8 cellular contexts compared by ENCODE assay signal in the genomic region with DNA sequence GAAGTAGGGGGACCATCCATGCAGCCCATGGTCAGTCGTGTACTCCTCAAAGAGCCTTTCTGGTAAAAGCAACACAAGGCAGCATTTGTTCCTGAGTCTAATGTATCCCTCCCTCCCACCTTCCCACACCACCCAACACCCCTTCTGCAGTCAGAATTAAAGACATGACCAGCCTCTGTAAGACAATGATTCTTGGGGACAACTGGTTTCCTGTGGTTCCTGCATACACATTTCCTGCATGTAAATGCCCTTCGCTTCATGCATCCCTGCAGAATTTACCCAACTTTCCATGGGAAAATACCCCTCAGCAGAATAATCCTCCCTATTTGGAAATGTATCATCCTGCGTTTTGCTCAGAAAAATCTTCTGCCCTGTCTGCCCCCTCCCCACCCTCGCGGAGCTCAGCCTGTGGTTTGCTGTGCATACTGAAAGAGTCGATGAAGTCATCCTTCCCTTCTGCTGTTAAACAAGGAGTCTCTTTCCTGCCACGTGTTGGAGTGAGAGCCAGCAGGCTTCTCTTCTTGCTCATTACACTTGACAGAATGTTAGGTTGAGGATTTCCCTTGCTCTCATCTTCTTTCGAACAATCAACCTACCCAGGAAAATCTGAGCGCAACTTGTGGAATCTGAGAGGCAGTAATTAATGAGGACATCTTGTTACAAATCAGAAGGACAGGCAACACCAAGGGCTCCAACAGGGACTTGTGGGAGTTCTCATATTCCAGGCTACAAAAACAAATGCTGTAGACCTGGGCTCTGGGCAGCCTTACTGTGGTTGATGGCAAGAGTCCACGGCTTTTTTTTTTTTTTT. TPM values are rescaled to one million over a fixed set of nuclear protein-coding genes. Genes with fewer than 3 reads are reported as not detected.
A peak's percentile ranks its signal among the peaks of the same experiment; 100 is the strongest.
DNase-seq lines count a peak whose midpoint lies in the region; ATAC-seq and TF ChIP-seq lines count a peak whose summit lies in the region.

No MANE protein-coding gene starts in this region.

- H3K27ac Mint-ChIP-seq in endodermal cell (peak overlapping the region; percentile 52), nephron (peak overlapping the region; percentile 84 to 94 (median 93))

- H3K4me3 ChIP-seq in endodermal cell (ENCODE audit: low read length): no peak overlapping the region

- peaks cover 6% of the 10 kb centered on the region for H3K4me1 Mint-ChIP-seq in endodermal cell
- peaks cover 46% of the 10 kb centered on the region for H3K4me1 Mint-ChIP-seq in nephron

- no peaks in the 10 kb centered on the region for H3K36me3 Mint-ChIP-seq in endodermal cell (ENCODE audit: low read depth)
- no peaks in the 10 kb centered on the region for H3K36me3 Mint-ChIP-seq in nephron (ENCODE audit: low read depth)

- no peaks in the 10 kb centered on the region for H3K36me3 ChIP-seq in endodermal cell (ENCODE audit: control insufficient read depth, insufficient read depth, low read length)

- no peak for TF ChIP-seq CTCF in endodermal cell (conservative IDR thresholded peaks at IDR 0.05)
- TF ChIP-seq CTCF in nephron (IDR thresholded peaks at IDR 0.05; ENCODE audit: unreplicated experiment in 3 of 3): no peak

- 54 to 81% methylated on average over 4 to 10 of the region's 10 CpGs for WGBS in endodermal cell (ENCODE audit: insufficient coverage in 1 of 2, insufficient read length in 1 of 2), 2 experiments

- H3K27ac ChIP-seq in endodermal cell (ENCODE audit: low read depth, low read length): peak overlapping the region; percentile 41

- H3K4me3 Mint-ChIP-seq in endodermal cell: no peak overlapping the region
- H3K4me3 Mint-ChIP-seq in nephron: peak overlapping the region; percentile 27 to 68 (median 56)

- no peak overlapping the region for H3K9ac ChIP-seq in endodermal cell (ENCODE audit: extremely low read depth, low read length, poor library complexity, severe bottlenecking)

- no peaks in the 10 kb centered on the region for H3K9me3 ChIP-seq in endodermal cell (ENCODE audit: control insufficient read depth, low read length)

- no peaks in the 10 kb centered on the region for H3K9me3 Mint-ChIP-seq in endodermal cell
- H3K9me3 Mint-ChIP-seq in nephron: no peaks in the 10 kb centered on the region

- no peaks in the 10 kb centered on the region for H3K27me3 ChIP-seq in endodermal cell (ENCODE audit: control insufficient read depth, insufficient read depth, low read length, poor library complexity, severe bottlenecking)

- H3K27me3 Mint-ChIP-seq in endodermal cell (ENCODE audit: insufficient read depth) (peaks cover 10% of the 10 kb centered on the region), nephron (ENCODE audit: low read depth) (peaks cover 7% of the 10 kb centered on the region)

- DNase-seq in activated CD8-positive, alpha-beta memory T cell treated with anti-CD3 and anti-CD28 coated beads for 48 hours (ENCODE audit: low read depth in 2 of 3, low spot score in 2 of 3): peak in 2 of 3 experiments; percentile 2 to 10
- DNase-seq in activated CD8-positive, alpha-beta memory T cell treated with anti-CD3 and anti-CD28 coated beads for 24 hours: no peak
- DNase-seq in RKO (ENCODE audit: low spot score) (peak; percentile 26), endodermal cell (peak; percentile 68)
- DNase-seq in activated CD4-positive, CD25-positive, alpha-beta regulatory T cell (lab: John Stamatoyannopoulos, UW): no peak
- DNase-seq in activated CD8-positive, alpha-beta memory T cell treated with anti-CD3 and anti-CD28 coated beads, Interleukin-2, amount 50 U/mL, for 4 hours: no peak

- no peaks in the 10 kb centered on the region for H3K4me1 ChIP-seq in endodermal cell (ENCODE audit: control insufficient read depth, insufficient read depth, low read length)

- ATAC-seq in HG02981 (IDR thresholded peaks at IDR 0.05; ENCODE audit: unreplicated experiment): peak; percentile 68

RNA-seq across cellular contexts. Expression of gene TNN, which starts 4.7 kb away (rescaled TPM):
- under 1 TPM in 1 of 2 donors, not detected in 1; 0.09 TPM for total RNA-seq in endodermal cell
- polyA plus RNA-seq in endodermal cell (2013, experiment 1 of 2): 0.14 TPM
- 0.08 TPM for polyA plus RNA-seq in endodermal cell (2013, experiment 2 of 2)

RNA-seq across cellular contexts. Expression of gene MRPS14, which starts 49.1 kb away (rescaled TPM):
- 10 to 100 TPM; 30.3 to 30.9 TPM for total RNA-seq in endodermal cell
- polyA plus RNA-seq in endodermal cell (2013, experiment 1 of 2): 38.2 TPM
- polyA plus RNA-seq in endodermal cell (2013, experiment 2 of 2): 35.3 TPM

Comparison
In these comparisons a context has a peak if more than half of its experiments do, and no peak if none do; other contexts are left out.
1. DNase-seq: peak in activated CD8-positive, alpha-beta memory T cell treated with anti-CD3 and anti-CD28 coated beads for 48 hours (2 of 3), RKO (single experiment) and endodermal cell (single experiment); none in activated CD8-positive, alpha-beta memory T cell treated with anti-CD3 and anti-CD28 coated beads for 24 hours (single experiment), activated CD4-positive, CD25-positive, alpha-beta regulatory T cell (0 of 4) and activated CD8-positive, alpha-beta memory T cell treated with anti-CD3 and anti-CD28 coated beads, Interleukin-2, amount 50 U/mL, for 4 hours (single experiment).